8 cellular contexts compared by ENCODE assay signal in the genomic region with DNA sequence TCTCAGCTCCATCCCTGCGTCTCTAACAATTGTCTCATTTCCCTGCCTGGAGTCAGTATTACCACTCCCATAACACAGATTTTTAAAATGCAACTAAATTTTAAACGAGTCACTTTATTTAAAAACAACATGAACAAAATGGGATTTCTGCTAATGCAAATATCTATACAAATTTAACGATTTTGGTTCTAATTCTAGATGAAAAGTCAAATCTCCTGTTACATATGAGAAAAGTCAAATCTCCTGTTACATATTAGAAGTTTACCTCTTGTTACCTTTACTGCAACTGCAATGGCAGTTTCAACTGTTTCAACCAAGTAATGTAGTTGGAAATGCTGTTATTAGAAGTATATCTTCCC. TPM values are rescaled to one million over a fixed set of nuclear protein-coding genes. Genes with fewer than 3 reads are reported as not detected.
DNase-seq lines count a peak whose midpoint lies in the region; ATAC-seq, FAIRE-seq and TF ChIP-seq lines count a peak whose summit lies in the region.

No MANE protein-coding gene starts in this region.

- intact Hi-C loops in heart left ventricle (cut with DNase I) (no loop called here), Right ventricle myocardium inferior (cut with DNase I) (no loop called here)

- H3K4me1 ChIP-seq in heart left ventricle (peaks cover 0 to 21% (median 0%) of the 10 kb centered on the region in 12 donors), astrocyte (ENCODE audit: insufficient read depth, low read length) (no peaks in the 10 kb centered on the region)

- H3K27me3 Mint-ChIP-seq in astrocyte (ENCODE audit: low read depth, unreplicated experiment), result peaks cover 2% of the 10 kb centered on the region
- no peaks in the 10 kb centered on the region for H3K27me3 Mint-ChIP-seq in memory B cell
- H3K27me3 Mint-ChIP-seq in type B pancreatic cell, result peaks cover 4% of the 10 kb centered on the region

- ATAC-seq in heart left ventricle, result no peak
- no peak for ATAC-seq in Right ventricle myocardium inferior
- no peak for ATAC-seq in memory B cell (ENCODE audit: low read depth)

- FAIRE-seq in astrocyte (lab: Jason Lieb, UNC), result no peak

- TF ChIP-seq POLR2A in heart left ventricle (IDR thresholded peaks at IDR 0.05), result no peak

- peak overlapping the region; percentile 91 for H3K27ac Mint-ChIP-seq in astrocyte (ENCODE audit: unreplicated experiment)
- H3K27ac Mint-ChIP-seq in memory B cell, result peak overlapping the region; percentile 97
- peak overlapping the region; percentile 90 for H3K27ac Mint-ChIP-seq in type B pancreatic cell

- peaks cover 14% of the 10 kb centered on the region for H3K9me3 Mint-ChIP-seq in astrocyte (ENCODE audit: unreplicated experiment)
- H3K9me3 Mint-ChIP-seq in memory B cell, result peaks cover 12% of the 10 kb centered on the region
- H3K9me3 Mint-ChIP-seq in type B pancreatic cell, result peaks cover 12% of the 10 kb centered on the region

- H3K4me1 Mint-ChIP-seq in astrocyte (ENCODE audit: low read depth, unreplicated experiment), result peaks cover 1% of the 10 kb centered on the region
- peaks cover 10% of the 10 kb centered on the region for H3K4me1 Mint-ChIP-seq in memory B cell
- no peaks in the 10 kb centered on the region for H3K4me1 Mint-ChIP-seq in type B pancreatic cell (ENCODE audit: unreplicated experiment)

- peaks cover 0 to 2% (median 0%) of the 10 kb centered on the region in 12 donors for H3K9me3 ChIP-seq in heart left ventricle
- H3K9me3 ChIP-seq in astrocyte (ENCODE audit: insufficient read depth, low read depth, low read length), result peaks cover under 1% of the 10 kb centered on the region

- peak overlapping the region; percentile 74 for H3K9ac ChIP-seq in astrocyte (ENCODE audit: low read length)

- DNase-seq in heart left ventricle (no peak), Right ventricle myocardium inferior (ENCODE audit: missing footprints) (no peak), astrocyte (ENCODE audit: low read depth) (no peak), memory B cell (ENCODE audit: low spot score in 2 of 2) (no peak), type B pancreatic cell (ENCODE audit: extremely low spot score, unreplicated experiment) (no peak), NCI-H446 (lab: John Stamatoyannopoulos, UW) (no peak), H7 (no peak), foreskin melanocyte (no peak)

- H4K20me1 ChIP-seq in astrocyte (ENCODE audit: insufficient read depth, low read length), result no peaks in the 10 kb centered on the region

- H3K27ac ChIP-seq in heart left ventricle (peak overlapping the region in 4 of 12 donors; percentile 67 to 82 (median 74)), astrocyte (ENCODE audit: low read depth, low read length) (no peak overlapping the region)

- peak overlapping the region; percentile 88 for H3K4me3 Mint-ChIP-seq in astrocyte (ENCODE audit: unreplicated experiment)
- peak overlapping the region; percentile 91 for H3K4me3 Mint-ChIP-seq in memory B cell
- H3K4me3 Mint-ChIP-seq in type B pancreatic cell, result peak overlapping the region; percentile 94

- H3K36me3 ChIP-seq in heart left ventricle (no peaks in the 10 kb centered on the region), astrocyte (ENCODE audit: insufficient read depth, low read length) (no peaks in the 10 kb centered on the region), H7 (replicated peaks; ENCODE audit: control insufficient read depth, insufficient read depth, low read length) (peaks cover 6% of the 10 kb centered on the region; the same call in 1 of the 2 replicates)

- H2AFZ ChIP-seq in astrocyte (ENCODE audit: low read depth, low read length), result peak overlapping the region; percentile 90

- H3K79me2 ChIP-seq in astrocyte (ENCODE audit: insufficient read depth, low read length), result no peaks in the 10 kb centered on the region

- H3K36me3 Mint-ChIP-seq in astrocyte (ENCODE audit: low read depth, unreplicated experiment) (peaks cover 3% of the 10 kb centered on the region), memory B cell (peaks cover 15% of the 10 kb centered on the region), type B pancreatic cell (peaks cover 21% of the 10 kb centered on the region)

- 25 to 30% (median 30%) methylated on average over 3 of the region's 3 CpGs for WGBS in heart left ventricle, 4 donors

- peak in 1 of 12 donors; percentile 15 for TF ChIP-seq CTCF in heart left ventricle (IDR thresholded peaks at IDR 0.05)
- TF ChIP-seq CTCF in astrocyte (IDR thresholded peaks at IDR 0.05; ENCODE audit: insufficient read depth, low read depth, low read length), result no peak
- no peak for TF ChIP-seq CTCF in type B pancreatic cell (conservative IDR thresholded peaks at IDR 0.05)

- H3K27me3 ChIP-seq in heart left ventricle, result no peaks in the 10 kb centered on the region
- H3K27me3 ChIP-seq in astrocyte (ENCODE audit: insufficient read depth, low read length), result no peaks in the 10 kb centered on the region
- no peaks in the 10 kb centered on the region for H3K27me3 ChIP-seq in H7 (ENCODE audit: control insufficient read depth, insufficient read depth, low read length)

- H3K4me3 ChIP-seq in heart left ventricle (peak overlapping the region in 11 of 12 donors; percentile 39 to 75 (median 64)), astrocyte (ENCODE audit: insufficient read depth, low read depth, low read length) (peak overlapping the region; percentile 62), H7 (ENCODE audit: insufficient read depth, low read depth, low read length) (no peak overlapping the region)

- peak overlapping the region; percentile 81 for H3K4me2 ChIP-seq in astrocyte (ENCODE audit: low read length)

RNA-seq across cellular contexts. Expression of a gene that starts 0.6 kb away (rescaled TPM):
- total RNA-seq in heart left ventricle, result 1 to 10 TPM; 3.2 to 6.5 (median 4.6) TPM
- polyA plus RNA-seq in heart left ventricle, result 10 to 100 TPM in 1 of 2 donors, 1 to 10 TPM in 1; 1.9 to 16.3 TPM
- 5.9 TPM for total RNA-seq in Right ventricle myocardium inferior
- 6.5 and 7.6 TPM in 2 replicates for total RNA-seq in astrocyte
- total RNA-seq in type B pancreatic cell (ENCODE audit: low replicate concordance), result 8.4 and 14.9 TPM in 2 replicates
- total RNA-seq in H7 (2014; rRNA removed; shearing (Covaris generic)), result 62.9 and 64.2 TPM in 2 replicates

RNA-seq across cellular contexts. Expression of a gene that starts 57.4 kb away (rescaled TPM):
- total RNA-seq in heart left ventricle (under 1 TPM in 1 of 9 donors, not detected in 8; 0.13 TPM), Right ventricle myocardium inferior (not detected), astrocyte (not detected in 2 replicates), type B pancreatic cell (ENCODE audit: low replicate concordance) (not detected in 2 replicates)
- not detected for polyA plus RNA-seq in heart left ventricle
- total RNA-seq in H7 (2014; rRNA removed; shearing (Covaris generic)), result 5.1 and 5.3 TPM in 2 replicates
